20 cellular contexts compared by ENCODE assay signal in the genomic region with DNA sequence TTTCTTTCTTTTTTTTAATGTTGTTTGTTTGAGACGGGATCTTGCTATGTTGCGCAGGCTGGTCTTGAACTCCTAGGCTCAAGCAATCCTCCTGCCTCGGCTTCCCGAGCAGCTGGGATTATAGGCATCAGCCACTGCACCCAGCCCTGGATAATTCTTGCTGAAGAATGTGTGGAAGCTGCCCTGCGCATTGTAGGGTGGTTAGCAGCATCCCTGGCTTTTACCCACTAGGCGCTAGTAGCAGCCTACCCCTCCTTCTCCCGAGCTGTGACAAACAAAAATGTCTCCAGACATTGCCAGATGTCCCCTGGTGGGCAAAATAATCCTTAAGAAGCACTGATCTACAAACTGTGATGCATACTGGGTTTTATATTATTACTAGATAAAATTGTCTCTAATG.
"Had no signal": no experiment of that assay in that cellular context is flagged by ENCODE, and none has a peak within 500 bp of the region (broad histone marks: within the 10 kb centered on the region; RNA-seq: fewer than 3 reads in every experiment).

No MANE protein-coding gene starts in this region.

- H3K9me3 ChIP-seq: adrenal gland had no signal

- H3K27ac ChIP-seq: adrenal gland had no signal

- H3K4me1 ChIP-seq: adrenal gland had no signal

- H3K36me3 ChIP-seq: adrenal gland had no signal

- H3K4me3 Mint-ChIP-seq: activated B cell treated with CpG ODN at 0.5 μM for 24 hours; activated CD4-positive, alpha-beta T cell treated with anti-CD3 and anti-CD28 coated beads, Interleukin-2, amount 10 ng/mL, durations not matched to agents 24 days and 14 days; activated CD8-positive, alpha-beta memory T cell treated with anti-CD3 and anti-CD28 coated beads, Interleukin-2, amount 10 ng/mL, durations not matched to agents 7 days and 5 days; activated naive CD8-positive, alpha-beta T cell treated with anti-CD3 and anti-CD28 coated beads, Interleukin-2, amount 10 ng/mL, durations not matched to agents 7 days and 5 days; activated T-cell treated with anti-CD3 and anti-CD28 coated beads, Interleukin-2, amount 50 U/mL, for 24 hours; T-helper 17 cell had no signal

- DNase-seq: activated B cell treated with CpG ODN at 0.5 μM for 24 hours; activated CD4-positive, alpha-beta T cell treated with anti-CD3 and anti-CD28 coated beads for 1 hour; activated CD4-positive, alpha-beta T cell treated with anti-CD3 and anti-CD28 coated beads, Interleukin-2, amount 10 ng/mL, durations not matched to agents 24 days and 14 days; activated CD4-positive, alpha-beta T cell treated with anti-CD3 and anti-CD28 coated beads, Interleukin-2, amount 50 U/mL, for 48 hours; activated CD8-positive, alpha-beta memory T cell treated with anti-CD3 and anti-CD28 coated beads, Interleukin-2, amount 10 ng/mL, durations not matched to agents 7 days and 5 days; activated naive CD4-positive, alpha-beta T cell treated with anti-CD3 and anti-CD28 coated beads, Interleukin-2, amount 50 U/mL, for 16 hours; activated naive CD8-positive, alpha-beta T cell treated with anti-CD3 and anti-CD28 coated beads, Interleukin-2, amount 10 ng/mL, durations not matched to agents 7 days and 5 days; activated T-cell treated with anti-CD3 and anti-CD28 coated beads, Interleukin-2, amount 50 U/mL, for 24 hours; adrenal gland; anterior cingulate cortex; cerebellar nuclear complex; NCI-H1105 treated with DMSO at 0.1 percent for 48 hours; NCI-H1436 treated with DMSO at 0.1 percent for 48 hours; NCI-H187; NCI-H2081; NCI-H510A treated with DMSO at 0.1 percent for 48 hours; NCI-H748 treated with DMSO at 0.1 percent for 48 hours; SIG-M5; T-helper 17 cell; T-helper 9 cell had no signal

- H3K27me3 Mint-ChIP-seq: activated B cell treated with CpG ODN at 0.5 μM for 24 hours; activated CD4-positive, alpha-beta T cell treated with anti-CD3 and anti-CD28 coated beads, Interleukin-2, amount 10 ng/mL, durations not matched to agents 24 days and 14 days; activated CD8-positive, alpha-beta memory T cell treated with anti-CD3 and anti-CD28 coated beads, Interleukin-2, amount 10 ng/mL, durations not matched to agents 7 days and 5 days; activated naive CD8-positive, alpha-beta T cell treated with anti-CD3 and anti-CD28 coated beads, Interleukin-2, amount 10 ng/mL, durations not matched to agents 7 days and 5 days; activated T-cell treated with anti-CD3 and anti-CD28 coated beads, Interleukin-2, amount 50 U/mL, for 24 hours; T-helper 17 cell had no signal

- H3K9me3 Mint-ChIP-seq: activated B cell treated with CpG ODN at 0.5 μM for 24 hours; activated CD4-positive, alpha-beta T cell treated with anti-CD3 and anti-CD28 coated beads, Interleukin-2, amount 10 ng/mL, durations not matched to agents 24 days and 14 days; activated naive CD8-positive, alpha-beta T cell treated with anti-CD3 and anti-CD28 coated beads, Interleukin-2, amount 10 ng/mL, durations not matched to agents 7 days and 5 days; activated T-cell treated with anti-CD3 and anti-CD28 coated beads, Interleukin-2, amount 50 U/mL, for 24 hours had no signal

- H3K27me3 ChIP-seq: adrenal gland had no signal

- H3K4me3 ChIP-seq: adrenal gland had no signal

- H3K27ac Mint-ChIP-seq: activated B cell treated with CpG ODN at 0.5 μM for 24 hours; activated CD4-positive, alpha-beta T cell treated with anti-CD3 and anti-CD28 coated beads, Interleukin-2, amount 10 ng/mL, durations not matched to agents 24 days and 14 days; activated CD8-positive, alpha-beta memory T cell treated with anti-CD3 and anti-CD28 coated beads, Interleukin-2, amount 10 ng/mL, durations not matched to agents 7 days and 5 days; activated naive CD8-positive, alpha-beta T cell treated with anti-CD3 and anti-CD28 coated beads, Interleukin-2, amount 10 ng/mL, durations not matched to agents 7 days and 5 days; activated T-cell treated with anti-CD3 and anti-CD28 coated beads, Interleukin-2, amount 50 U/mL, for 24 hours; T-helper 17 cell had no signal

- ATAC-seq: activated CD8-positive, alpha-beta memory T cell treated with anti-CD3 and anti-CD28 coated beads, Interleukin-2, amount 10 ng/mL, durations not matched to agents 7 days and 5 days; T-helper 17 cell had no signal
